ENCODE assay signal across 9 cellular contexts in the genomic region with DNA sequence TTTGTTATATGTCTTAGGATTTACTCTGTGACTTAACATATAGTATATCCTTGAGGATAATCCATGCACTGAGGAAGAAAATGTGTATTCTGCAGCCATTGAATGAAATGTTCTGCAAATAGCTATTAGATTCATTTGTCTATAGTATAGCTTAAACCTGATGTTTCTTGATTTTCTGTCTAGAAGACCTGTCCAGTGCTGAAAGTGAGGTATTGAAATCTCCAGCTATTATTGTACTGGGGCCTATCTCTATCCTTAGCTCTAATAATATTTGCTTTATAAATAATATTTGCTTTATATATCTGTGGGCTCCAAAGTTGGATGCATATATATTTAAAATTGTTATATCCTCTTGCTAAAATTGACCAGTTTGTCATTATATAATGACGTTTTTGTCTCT. TPM values are rescaled to one million over a fixed set of nuclear protein-coding genes. Genes with fewer than 3 reads are reported as not detected.
"Had no signal": no experiment of that assay in that cellular context is flagged by ENCODE, and none has a peak within 500 bp of the region (broad histone marks: within the 10 kb centered on the region; RNA-seq: fewer than 3 reads in every experiment).

No MANE protein-coding gene starts in this region.

- FAIRE-seq: G401.6, GM12878, GM12891, GM12892, GM18507, GM19239 had no signal

- H3K4me3 ChIP-seq: GM12878 had no signal

- ATAC-seq: GM12878 had no signal

- DNase-seq: GDM1, GF-D8 had no signal

RNA-seq across cellular contexts. Expression of gene MAGEC3, which starts 26.7 kb away (rescaled TPM):
- total RNA-seq: G401, GM12878 had no signal
- polyA plus RNA-seq: GM12878 had no signal
